Comparison of ENCODE assay signal across 10 cellular contexts in the genomic region with DNA sequence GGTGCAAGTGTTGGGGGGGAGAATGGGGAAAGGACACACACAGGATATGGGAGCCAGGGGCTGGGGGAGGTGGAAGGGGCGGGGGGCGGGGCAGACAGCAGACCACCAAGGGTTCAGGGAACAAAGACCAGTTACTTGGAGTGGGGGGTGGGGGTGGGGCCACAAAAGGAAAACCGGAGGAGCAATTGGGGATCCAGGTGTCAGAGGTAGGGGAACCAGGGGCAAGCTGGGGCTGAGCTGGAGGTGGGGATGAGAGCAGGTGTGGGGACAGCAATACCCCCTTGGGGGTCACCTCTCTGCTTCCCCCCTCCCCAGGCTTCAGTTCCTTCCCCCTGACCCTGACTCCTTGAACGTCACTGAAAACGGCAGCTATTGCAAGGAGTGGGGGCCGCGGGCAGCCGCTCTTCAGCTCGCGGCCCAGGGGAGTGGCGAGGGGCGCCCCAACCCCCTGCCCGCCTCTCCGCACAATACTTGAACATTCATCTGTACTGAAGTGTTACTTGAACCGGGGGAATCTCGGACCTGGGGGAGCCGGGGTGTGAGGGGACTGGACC. TPM values are rescaled to one million over a fixed set of nuclear protein-coding genes. Genes with fewer than 3 reads are reported as not detected.
DNase-seq lines count a peak whose midpoint lies in the region; ATAC-seq, FAIRE-seq and TF ChIP-seq lines count a peak whose summit lies in the region.
"Had no signal": no experiment of that assay in that cellular context is flagged by ENCODE, and none has a peak within 500 bp of the region (broad histone marks: within the 10 kb centered on the region; RNA-seq: fewer than 3 reads in every experiment).

No MANE protein-coding gene starts in this region.

- dilution Hi-C loops in endothelial cell of umbilical vein (cut with MboI; ENCODE audit: extremely low pct_ligation_motif_present, low sequenced_read_pairs) = no loop called here

- no peak overlapping the region for H3K4me3 ChIP-seq in endothelial cell of umbilical vein (replicated peaks in 1 of 3; ENCODE audit: insufficient read depth in 1 of 3, low read depth in 1 of 3, low read length in 3 of 3)
- H3K4me3 ChIP-seq in thyroid gland (replicated peaks in 1 of 3) = peak overlapping the region in 2 of 3 donors; percentile 13 to 92
- no peak overlapping the region for H3K4me3 ChIP-seq in OCI-LY7 (ENCODE audit: low read depth, low read length, poor library complexity, severe bottlenecking)

- no peaks in the 10 kb centered on the region for H3K27me3 Mint-ChIP-seq in naive B cell
- no peaks in the 10 kb centered on the region for H3K27me3 Mint-ChIP-seq in naive thymus-derived CD8-positive, alpha-beta T cell
- H3K27me3 Mint-ChIP-seq in T-cell = no peaks in the 10 kb centered on the region

- H3K4me1 ChIP-seq in endothelial cell of umbilical vein (ENCODE audit: control insufficient read depth, extremely low read depth, insufficient read depth, low read length) = peaks cover 14% of the 10 kb centered on the region
- peaks cover 20 to 29% of the 10 kb centered on the region in 2 donors for H3K4me1 ChIP-seq in thyroid gland
- peaks cover 24% of the 10 kb centered on the region for H3K4me1 ChIP-seq in OCI-LY7 (ENCODE audit: insufficient read depth, low read length, poor library complexity, severe bottlenecking)

- DNase-seq in NCI-H2227 (lab: John Stamatoyannopoulos, UW; ENCODE audit: unreplicated experiment) (peak; percentile 89), NCI-H2227 treated with DMSO at 0.1 percent for 48 hours (lab: John Stamatoyannopoulos, UW) (no peak), endothelial cell of umbilical vein (ENCODE audit: low read depth, low spot score) (no peak), naive B cell (no peak), thyroid gland (no peak), OCI-LY7 (ENCODE audit: low spot score) (no peak), T-cell (no peak)
- no peak for DNase-seq in naive thymus-derived CD8-positive, alpha-beta T cell
- DNase-seq: 8988T had no signal

- H3K4me1 Mint-ChIP-seq in naive B cell = peaks cover 24 to 33% (median 24%) of the 10 kb centered on the region in 3 donors
- peaks cover 13 to 27% (median 17%) of the 10 kb centered on the region in 4 donors for H3K4me1 Mint-ChIP-seq in naive thymus-derived CD8-positive, alpha-beta T cell
- peaks cover 14 to 23% (median 19%) of the 10 kb centered on the region in 3 donors for H3K4me1 Mint-ChIP-seq in T-cell

- H3K4me2 ChIP-seq in endothelial cell of umbilical vein (ENCODE audit: insufficient read depth, low read length) = no peak overlapping the region
- H3K4me2 ChIP-seq in OCI-LY7 (ENCODE audit: low read length) = no peak overlapping the region

- POLR2A ChIA-PET in endothelial cell of umbilical vein (lab: Charles Lee) = no interaction called here
- POLR2A ChIA-PET in OCI-LY7 (lab: Charles Lee) = no interaction called here
- POLR2A ChIA-PET in naive thymus-derived CD8-positive, alpha-beta T cell (lab: Charles Lee) = interaction anchor here (1.1 kb wide), 1 partner anchor 22 kb away, joined by 3 read pairs; no protein-coding TSS in a partner anchor
- POLR2A ChIA-PET in T-cell (lab: Charles Lee) = no interaction called here

- H3K9me1 ChIP-seq in endothelial cell of umbilical vein (replicated peaks; ENCODE audit: control insufficient read depth, extremely low read depth, insufficient read depth, low read length) = no peaks in the 10 kb centered on the region

- no peak overlapping the region for H3K9ac ChIP-seq in endothelial cell of umbilical vein (replicated peaks; ENCODE audit: extremely low read depth, insufficient read depth, low read length)

- peak overlapping the region; percentile 43 for H3K27ac ChIP-seq in endothelial cell of umbilical vein (ENCODE audit: insufficient read depth, low read depth, low read length)
- peak overlapping the region; percentile 87 to 96 (median 92) for H3K27ac ChIP-seq in thyroid gland
- no peak overlapping the region for H3K27ac ChIP-seq in OCI-LY7 (ENCODE audit: low read depth, low read length, poor library complexity, severe bottlenecking)

- H3K36me3 ChIP-seq in endothelial cell of umbilical vein (ENCODE audit: control insufficient read depth in 2 of 2, extremely low read depth in 1 of 2, insufficient read depth in 2 of 2, low read length in 2 of 2) (peaks cover 4 to 18% of the 10 kb centered on the region in 2 experiments), thyroid gland (peaks cover 0 to 8% of the 10 kb centered on the region in 2 donors), OCI-LY7 (ENCODE audit: insufficient read depth, low read length) (peaks cover 20% of the 10 kb centered on the region)

- CTCF ChIA-PET in endothelial cell of umbilical vein (lab: Charles Lee) (no interaction called here), OCI-LY7 (lab: Charles Lee; ENCODE audit: unreplicated experiment) (no interaction called here), T-cell (lab: Charles Lee) (no interaction called here)

- TF ChIP-seq POLR2A in endothelial cell of umbilical vein (IDR thresholded peaks at IDR 0.05; ENCODE audit: low read depth, low read length) (no peak), thyroid gland (IDR thresholded peaks at IDR 0.05) (no peak)

- H4K20me1 ChIP-seq in endothelial cell of umbilical vein (replicated peaks; ENCODE audit: control insufficient read depth, extremely low read depth, insufficient read depth, low read length) (no peaks in the 10 kb centered on the region), OCI-LY7 (ENCODE audit: insufficient read depth, low read length) (no peaks in the 10 kb centered on the region)

- no TSS peak for BruUV-seq in endothelial cell of umbilical vein (replicated peaks; lab: Mats Ljungman, UMichigan)
- no TSS peak for BruUV-seq in OCI-LY7 (replicated peaks; lab: Mats Ljungman, UMichigan)

- 32 to 38% methylated on average over 15 to 17 of the region's 17 CpGs for WGBS in thyroid gland, 2 donors

- no peak overlapping the region for H2AFZ ChIP-seq in endothelial cell of umbilical vein (ENCODE audit: low read depth, low read length)
- no peak overlapping the region for H2AFZ ChIP-seq in OCI-LY7 (ENCODE audit: low read length)

- H3K27me3 ChIP-seq in endothelial cell of umbilical vein (ENCODE audit: control insufficient read depth in 2 of 2, insufficient read depth in 2 of 2, low read length in 2 of 2) (no peaks in the 10 kb centered on the region), thyroid gland (no peaks in the 10 kb centered on the region)

- H3K36me3 Mint-ChIP-seq in naive B cell = peaks cover 0 to 10% of the 10 kb centered on the region in 2 donors
- peaks cover 0 to 6% (median 4%) of the 10 kb centered on the region in 3 donors for H3K36me3 Mint-ChIP-seq in naive thymus-derived CD8-positive, alpha-beta T cell
- H3K36me3 Mint-ChIP-seq in T-cell = peaks cover 12% of the 10 kb centered on the region

- peak overlapping the region in 2 of 6 donors; percentile 70 to 86 for H3K27ac Mint-ChIP-seq in naive B cell
- H3K27ac Mint-ChIP-seq in naive thymus-derived CD8-positive, alpha-beta T cell = peak overlapping the region in 2 of 10 donors; percentile 40 to 78
- peak overlapping the region in 1 of 2 donors; percentile 34 for H3K27ac Mint-ChIP-seq in T-cell

- no peaks in the 10 kb centered on the region for H3K79me2 ChIP-seq in endothelial cell of umbilical vein (ENCODE audit: control insufficient read depth, insufficient read depth, low read length)
- no peaks in the 10 kb centered on the region for H3K79me2 ChIP-seq in OCI-LY7 (ENCODE audit: insufficient read depth, low read depth, low read length)

- intact Hi-C loops in endothelial cell of umbilical vein (cut with micrococcal nuclease) = no loop called here
- intact Hi-C loops in thyroid gland (cut with DNase I) = no loop called here
- intact Hi-C loops in OCI-LY7 (cut with micrococcal nuclease; ENCODE audit: unreplicated experiment) = no loop called here

- TF ChIP-seq CTCF in endothelial cell of umbilical vein (IDR thresholded peaks at IDR 0.05; ENCODE audit: extremely low read depth in 1 of 2, insufficient read depth in 1 of 2, low read depth in 1 of 2, low read length in 2 of 2) (no peak), thyroid gland (IDR thresholded peaks at IDR 0.05) (no peak), OCI-LY7 (conservative IDR thresholded peaks at IDR 0.05; ENCODE audit: low read length) (no peak)

- H3K4me3 Mint-ChIP-seq in naive B cell = peak overlapping the region in 7 of 8 donors; percentile 31 to 73 (median 44)
- H3K4me3 Mint-ChIP-seq in naive thymus-derived CD8-positive, alpha-beta T cell = peak overlapping the region in 3 of 10 donors; percentile 11 to 61 (median 33)
- no peak overlapping the region for H3K4me3 Mint-ChIP-seq in T-cell

- H3K9me2 ChIP-seq in OCI-LY7 (ENCODE audit: insufficient read depth, low read length) = no peaks in the 10 kb centered on the region

- FAIRE-seq in endothelial cell of umbilical vein (lab: Jason Lieb, UNC) = no peak
- FAIRE-seq: keratinocyte had no signal

- ATAC-seq in naive B cell (ENCODE audit: low read depth in 2 of 2) (no peak), T-cell (replicated peaks in 1 of 4) (no peak)
- no peak for ATAC-seq in naive thymus-derived CD8-positive, alpha-beta T cell

- H3K9me3 Mint-ChIP-seq in naive B cell = no peaks in the 10 kb centered on the region
- H3K9me3 Mint-ChIP-seq in naive thymus-derived CD8-positive, alpha-beta T cell = no peaks in the 10 kb centered on the region
- H3K9me3 Mint-ChIP-seq in T-cell = no peaks in the 10 kb centered on the region

- H3K9me3 ChIP-seq in endothelial cell of umbilical vein (replicated peaks; ENCODE audit: control insufficient read depth, insufficient read depth, low read length) (no peaks in the 10 kb centered on the region), thyroid gland (no peaks in the 10 kb centered on the region), OCI-LY7 (ENCODE audit: low read length) (no peaks in the 10 kb centered on the region)

RNA-seq across cellular contexts. Expression of a gene that starts 1.3 kb away (rescaled TPM):
- total RNA-seq in endothelial cell of umbilical vein (17.0 and 17.6 TPM in 2 replicates), thyroid gland (10 to 100 TPM; 32.9 to 49.5 (median 40.2) TPM), OCI-LY7 (2022) (16.3 and 18.3 TPM in 2 replicates), T-cell (10 to 100 TPM in 3 of 5 donors, 1 to 10 TPM in 2; 6.6 to 22.3 (median 20.8) TPM)
- polyA plus RNA-seq in endothelial cell of umbilical vein (25.4 and 33.9 TPM in 2 replicates), naive B cell (ENCODE audit: low read depth in 6 of 6) (10 to 100 TPM; 65.8 to 83.4 (median 78.3) TPM)
- polyA plus RNA-seq in endothelial cell of umbilical vein (2011; cell fraction: cytosol; rRNA removed) = 15.8 and 17.9 TPM in 2 replicates
- 9.4 and 10.3 TPM in 2 replicates for polyA plus RNA-seq in endothelial cell of umbilical vein (2011; cell fraction: nucleus; rRNA removed)
- 6.0 and 7.1 TPM in 2 replicates for polyA plus RNA-seq in endothelial cell of umbilical vein (2012)
- 18.3 and 23.1 TPM in 2 replicates for polyA minus RNA-seq in endothelial cell of umbilical vein
- 6.0 TPM for polyA minus RNA-seq in endothelial cell of umbilical vein (2011; cell fraction: cytosol; rRNA and poly(A)+ RNA removed)
- polyA minus RNA-seq in endothelial cell of umbilical vein (2011; cell fraction: nucleus; rRNA and poly(A)+ RNA removed) = 6.1 and 6.9 TPM in 2 replicates
- 5.7 and 7.8 TPM in 2 replicates for total RNA-seq in OCI-LY7 (2014; rRNA removed; shearing (Covaris generic))
- 10 to 100 TPM; 18.6 to 20.8 TPM for total RNA-seq in naive thymus-derived CD8-positive, alpha-beta T cell
- 10 to 100 TPM; 15.2 to 16.0 (median 15.5) TPM for polyA plus RNA-seq in naive thymus-derived CD8-positive, alpha-beta T cell

RNA-seq across cellular contexts. Expression of a gene that starts 9.9 kb away (rescaled TPM):
- total RNA-seq in endothelial cell of umbilical vein (21.3 and 25.6 TPM in 2 replicates), thyroid gland (10 to 100 TPM in 2 of 4 donors, 1 to 10 TPM in 2; 7.7 to 11.4 (median 9.2) TPM), OCI-LY7 (2022) (35.7 and 36.0 TPM in 2 replicates), T-cell (10 to 100 TPM; 34.6 to 43.6 (median 38.2) TPM)
- polyA plus RNA-seq in endothelial cell of umbilical vein (3.4 and 3.5 TPM in 2 replicates), naive B cell (ENCODE audit: low read depth in 6 of 6) (1 to 10 TPM in 2 of 6 donors, under 1 TPM in 3, not detected in 1; 0.69 to 2.8 (median 0.85) TPM)
- polyA plus RNA-seq in endothelial cell of umbilical vein (2011; cell fraction: cytosol; rRNA removed) = 4.5 and 4.9 TPM in 2 replicates
- 14.1 and 16.1 TPM in 2 replicates for polyA plus RNA-seq in endothelial cell of umbilical vein (2011; cell fraction: nucleus; rRNA removed)
- polyA plus RNA-seq in endothelial cell of umbilical vein (2012) = 12.3 and 20.5 TPM in 2 replicates
- polyA minus RNA-seq in endothelial cell of umbilical vein = 4.2 and 8.2 TPM in 2 replicates
- 7.9 TPM for polyA minus RNA-seq in endothelial cell of umbilical vein (2011; cell fraction: cytosol; rRNA and poly(A)+ RNA removed)
- polyA minus RNA-seq in endothelial cell of umbilical vein (2011; cell fraction: nucleus; rRNA and poly(A)+ RNA removed) = 7.6 and 11.5 TPM in 2 replicates
- 8.6 and 9.0 TPM in 2 replicates for total RNA-seq in OCI-LY7 (2014; rRNA removed; shearing (Covaris generic))
- total RNA-seq in naive thymus-derived CD8-positive, alpha-beta T cell = 10 to 100 TPM; 39.5 to 44.3 TPM
- 1 to 10 TPM in 1 of 3 donors, under 1 TPM in 2; 0.35 to 2.0 (median 0.77) TPM for polyA plus RNA-seq in naive thymus-derived CD8-positive, alpha-beta T cell

RNA-seq across cellular contexts. Expression of a gene that starts 24.2 kb away (rescaled TPM):
- total RNA-seq in endothelial cell of umbilical vein (37.3 and 38.0 TPM in 2 replicates), thyroid gland (10 to 100 TPM; 11.7 to 24.0 (median 14.4) TPM), OCI-LY7 (2022) (30.2 and 34.8 TPM in 2 replicates), T-cell (10 to 100 TPM; 11.5 to 22.0 (median 18.1) TPM)
- polyA plus RNA-seq in endothelial cell of umbilical vein (22.1 and 29.5 TPM in 2 replicates), naive B cell (ENCODE audit: low read depth in 6 of 6) (under 1 TPM in 4 of 6 donors, not detected in 2; 0.21 to 0.48 (median 0.27) TPM)
- 13.4 and 18.6 TPM in 2 replicates for polyA plus RNA-seq in endothelial cell of umbilical vein (2011; cell fraction: cytosol; rRNA removed)
- 31.4 and 32.2 TPM in 2 replicates for polyA plus RNA-seq in endothelial cell of umbilical vein (2011; cell fraction: nucleus; rRNA removed)
- polyA plus RNA-seq in endothelial cell of umbilical vein (2012) = 17.7 and 23.7 TPM in 2 replicates
- polyA minus RNA-seq in endothelial cell of umbilical vein = 11.8 and 14.3 TPM in 2 replicates
- 12.2 TPM for polyA minus RNA-seq in endothelial cell of umbilical vein (2011; cell fraction: cytosol; rRNA and poly(A)+ RNA removed)
- polyA minus RNA-seq in endothelial cell of umbilical vein (2011; cell fraction: nucleus; rRNA and poly(A)+ RNA removed) = 6.3 and 13.9 TPM in 2 replicates
- total RNA-seq in OCI-LY7 (2014; rRNA removed; shearing (Covaris generic)) = 16.1 and 16.2 TPM in 2 replicates
- 10 to 100 TPM; 13.1 to 16.8 TPM for total RNA-seq in naive thymus-derived CD8-positive, alpha-beta T cell
- polyA plus RNA-seq in naive thymus-derived CD8-positive, alpha-beta T cell = under 1 TPM; 0.06 to 0.29 (median 0.16) TPM

RNA-seq across cellular contexts. Expression of a gene that starts 37.4 kb away (rescaled TPM):
- total RNA-seq in endothelial cell of umbilical vein (2.9 and 3.5 TPM in 2 replicates), thyroid gland (10 to 100 TPM in 2 of 4 donors, 1 to 10 TPM in 2; 4.0 to 13.8 (median 10.9) TPM), OCI-LY7 (2022) (2.4 and 2.6 TPM in 2 replicates), T-cell (1 to 10 TPM in 3 of 5 donors, under 1 TPM in 2; 0.33 to 3.5 (median 1.3) TPM)
- polyA plus RNA-seq in endothelial cell of umbilical vein (4.8 and 6.3 TPM in 2 replicates), naive B cell (ENCODE audit: low read depth in 6 of 6) (not detected)
- 2.0 and 2.9 TPM in 2 replicates for polyA plus RNA-seq in endothelial cell of umbilical vein (2011; cell fraction: cytosol; rRNA removed)
- polyA plus RNA-seq in endothelial cell of umbilical vein (2011; cell fraction: nucleus; rRNA removed) = 2.9 and 4.8 TPM in 2 replicates
- 1.5 and 3.0 TPM in 2 replicates for polyA plus RNA-seq in endothelial cell of umbilical vein (2012)
- polyA minus RNA-seq in endothelial cell of umbilical vein = 1.9 and 4.0 TPM in 2 replicates
- polyA minus RNA-seq in endothelial cell of umbilical vein (2011; cell fraction: cytosol; rRNA and poly(A)+ RNA removed) = 5.8 TPM
- 0.87 and 1.0 TPM in 2 replicates for polyA minus RNA-seq in endothelial cell of umbilical vein (2011; cell fraction: nucleus; rRNA and poly(A)+ RNA removed)
- total RNA-seq in OCI-LY7 (2014; rRNA removed; shearing (Covaris generic)) = 1.9 and 3.3 TPM in 2 replicates
- 1 to 10 TPM; 1.2 to 1.9 TPM for total RNA-seq in naive thymus-derived CD8-positive, alpha-beta T cell
- polyA plus RNA-seq in naive thymus-derived CD8-positive, alpha-beta T cell = under 1 TPM in 2 of 3 donors, not detected in 1; 0.07 to 0.08 TPM

RNA-seq across cellular contexts. Expression of a gene that starts 51.2 kb away (rescaled TPM):
- total RNA-seq in endothelial cell of umbilical vein = 1.4 and 1.5 TPM in 2 replicates
- polyA plus RNA-seq in endothelial cell of umbilical vein = 4.3 and 4.7 TPM in 2 replicates
- polyA plus RNA-seq in endothelial cell of umbilical vein (2011; cell fraction: cytosol; rRNA removed) = 1.7 and 2.5 TPM in 2 replicates
- polyA plus RNA-seq in endothelial cell of umbilical vein (2011; cell fraction: nucleus; rRNA removed) = 0.66 and 1.2 TPM in 2 replicates
- 0.43 and 0.98 TPM in 2 replicates for polyA plus RNA-seq in endothelial cell of umbilical vein (2012)
- polyA minus RNA-seq in endothelial cell of umbilical vein = 2.1 and 3.7 TPM in 2 replicates
- not detected for polyA minus RNA-seq in endothelial cell of umbilical vein (2011; cell fraction: cytosol; rRNA and poly(A)+ RNA removed)
- 0.53 and 1.1 TPM in 2 replicates for polyA minus RNA-seq in endothelial cell of umbilical vein (2011; cell fraction: nucleus; rRNA and poly(A)+ RNA removed)
- under 1 TPM in 3 of 6 donors, not detected in 3; 0.40 to 0.67 (median 0.47) TPM for polyA plus RNA-seq in naive B cell (ENCODE audit: low read depth in 6 of 6)
- total RNA-seq in thyroid gland = 1 to 10 TPM; 2.6 to 7.5 (median 5.6) TPM
- 0.09 and 0.21 TPM in 2 replicates for total RNA-seq in OCI-LY7 (2014; rRNA removed; shearing (Covaris generic))
- total RNA-seq in OCI-LY7 (2022) = 0.46 and 0.68 TPM in 2 replicates
- total RNA-seq in naive thymus-derived CD8-positive, alpha-beta T cell = 1 to 10 TPM; 1.0 to 1.3 TPM
- under 1 TPM in 1 of 3 donors, not detected in 2; 0.14 TPM for polyA plus RNA-seq in naive thymus-derived CD8-positive, alpha-beta T cell
- total RNA-seq in T-cell = under 1 TPM in 3 of 5 donors, not detected in 2; 0.38 to 0.47 (median 0.39) TPM

Comparison
In these comparisons a context has a peak if more than half of its experiments do, and no peak if none do; other contexts are left out.
1. H3K4me3 ChIP-seq: peak in thyroid gland (2 of 3); none in endothelial cell of umbilical vein (0 of 3) and OCI-LY7 (single experiment).
2. H3K4me3 Mint-ChIP-seq: peak in naive B cell (7 of 8); none in T-cell (0 of 3).